In the genomic region with DNA sequence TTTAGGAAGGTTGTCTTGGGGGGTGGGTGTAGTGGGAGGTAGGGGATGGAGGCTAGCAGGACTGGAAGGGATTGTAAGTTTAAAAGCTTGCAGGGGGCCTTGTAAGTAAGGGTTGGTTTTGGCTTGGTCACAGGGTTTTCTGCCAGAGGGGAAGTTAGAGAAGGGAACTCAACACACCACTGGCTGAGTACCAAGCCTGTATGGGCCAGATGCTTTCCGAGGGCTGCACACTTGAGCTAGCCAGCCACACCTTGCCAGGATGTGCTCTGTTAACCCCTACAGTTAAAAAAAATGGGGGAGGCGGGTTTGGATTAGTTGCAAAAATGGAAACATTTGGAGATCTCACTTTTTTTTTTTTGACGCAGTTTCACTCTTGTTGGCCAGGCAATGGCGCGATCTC, we compare ENCODE assay signal across 8 cellular contexts. TPM values are rescaled to one million over a fixed set of nuclear protein-coding genes. Genes with fewer than 3 reads are reported as not detected.
DNase-seq lines count a peak whose midpoint lies in the region; ATAC-seq and TF ChIP-seq lines count a peak whose summit lies in the region.

No MANE protein-coding gene starts in this region.

- peak overlapping the region; percentile 94 to 95 for H3K27ac Mint-ChIP-seq in natural killer cell

- DNase-seq in GF-D8 (lab: John Stamatoyannopoulos, UW): peak; percentile 14
- peak; percentile 18 for DNase-seq in UCSD-AML1 (lab: John Stamatoyannopoulos, UW; ENCODE audit: unreplicated experiment)
- no peak for DNase-seq in natural killer cell
- no peak for DNase-seq in SK-N-DZ (ENCODE audit: low spot score)
- DNase-seq in stimulated activated CD4-positive, alpha-beta T cell treated with anti-CD3 and anti-CD28 coated beads, Interleukin-1b, Interleukin-23, amount 100 ng/mL, for 48 hours: no peak
- no peak for DNase-seq in NCI-H2107 (lab: John Stamatoyannopoulos, UW)
- no peak for DNase-seq in posterior vena cava (ENCODE audit: low spot score)

- H3K9me3 Mint-ChIP-seq in natural killer cell: no peaks in the 10 kb centered on the region

- H3K4me1 Mint-ChIP-seq in natural killer cell: peaks cover 30 to 38% of the 10 kb centered on the region in 2 donors

- intact Hi-C loops in natural killer cell (cut with micrococcal nuclease): loop anchor here (2.0 kb wide), 1 partner anchor 1439 kb away; the partner anchor contains the start of gene FBXW7
- intact Hi-C loops in posterior vena cava (cut with DNase I): no loop called here

- peaks cover 10% of the 10 kb centered on the region for H3K36me3 Mint-ChIP-seq in natural killer cell

- TF ChIP-seq CTCF in natural killer cell (IDR thresholded peaks at IDR 0.05): no peak

- H3K27me3 Mint-ChIP-seq in natural killer cell (ENCODE audit: low read depth in 2 of 2): peaks cover 13 to 16% of the 10 kb centered on the region in 2 donors

- ATAC-seq in GM21619 (IDR thresholded peaks at IDR 0.05; ENCODE audit: unreplicated experiment) (peak; percentile 21), natural killer cell (no peak)

- H3K4me3 Mint-ChIP-seq in natural killer cell: peak overlapping the region; percentile 57

RNA-seq across cellular contexts. Expression of gene RPS3A, which starts 1.2 kb away (rescaled TPM):
- total RNA-seq in natural killer cell (1,000 to 10,000 TPM; 1,074 to 1,354 (median 1,315) TPM), posterior vena cava (1,000 to 10,000 TPM; 1,614 to 1,636 TPM)
- polyA plus RNA-seq in SK-N-DZ (2014; cell fraction: cytosol; rRNA removed): 7,005 and 7,191 TPM in 2 replicates
- 3,726 and 6,204 TPM in 2 replicates for polyA plus RNA-seq in SK-N-DZ (2014; cell fraction: nucleus; rRNA removed)

Comparison
In these comparisons a context has a peak if more than half of its experiments do, and no peak if none do; other contexts are left out.
1. DNase-seq: peak in GF-D8 (single experiment) and UCSD-AML1 (single experiment); none in natural killer cell (single experiment), SK-N-DZ (single experiment), stimulated activated CD4-positive, alpha-beta T cell treated with anti-CD3 and anti-CD28 coated beads, Interleukin-1b, Interleukin-23, amount 100 ng/mL, for 48 hours (single experiment), NCI-H2107 (single experiment) and posterior vena cava (single experiment).